1 cellular context compared by ENCODE assay signal in the genomic region with DNA sequence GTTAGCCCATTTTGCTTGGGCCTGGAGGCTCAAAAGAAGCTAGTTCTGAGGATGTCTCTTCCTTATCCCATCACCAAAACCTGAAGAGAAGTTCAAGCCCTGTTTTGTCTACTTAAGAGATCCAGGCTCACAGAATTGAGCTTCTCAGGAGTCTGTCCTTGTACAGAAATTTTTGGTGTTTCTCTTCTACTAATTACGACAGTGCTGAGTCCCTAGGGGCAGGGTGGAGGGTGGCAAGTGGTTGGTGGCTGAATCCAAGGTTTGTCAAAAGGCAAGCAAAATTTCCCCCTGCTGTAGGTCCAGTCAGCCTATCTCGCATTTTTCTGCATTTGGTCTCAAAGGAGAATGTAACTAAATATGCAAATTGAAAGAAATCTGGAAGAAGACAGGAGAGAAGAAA.
TF ChIP-seq lines count a peak whose summit lies in the region.

No MANE protein-coding gene starts in this region.

TF ChIP-seq in HepG2, 621 proteins besides CTCF, POLR2A, EP300 and RAD21 (continued from another document):
- TF ChIP-seq, protein P1, sequence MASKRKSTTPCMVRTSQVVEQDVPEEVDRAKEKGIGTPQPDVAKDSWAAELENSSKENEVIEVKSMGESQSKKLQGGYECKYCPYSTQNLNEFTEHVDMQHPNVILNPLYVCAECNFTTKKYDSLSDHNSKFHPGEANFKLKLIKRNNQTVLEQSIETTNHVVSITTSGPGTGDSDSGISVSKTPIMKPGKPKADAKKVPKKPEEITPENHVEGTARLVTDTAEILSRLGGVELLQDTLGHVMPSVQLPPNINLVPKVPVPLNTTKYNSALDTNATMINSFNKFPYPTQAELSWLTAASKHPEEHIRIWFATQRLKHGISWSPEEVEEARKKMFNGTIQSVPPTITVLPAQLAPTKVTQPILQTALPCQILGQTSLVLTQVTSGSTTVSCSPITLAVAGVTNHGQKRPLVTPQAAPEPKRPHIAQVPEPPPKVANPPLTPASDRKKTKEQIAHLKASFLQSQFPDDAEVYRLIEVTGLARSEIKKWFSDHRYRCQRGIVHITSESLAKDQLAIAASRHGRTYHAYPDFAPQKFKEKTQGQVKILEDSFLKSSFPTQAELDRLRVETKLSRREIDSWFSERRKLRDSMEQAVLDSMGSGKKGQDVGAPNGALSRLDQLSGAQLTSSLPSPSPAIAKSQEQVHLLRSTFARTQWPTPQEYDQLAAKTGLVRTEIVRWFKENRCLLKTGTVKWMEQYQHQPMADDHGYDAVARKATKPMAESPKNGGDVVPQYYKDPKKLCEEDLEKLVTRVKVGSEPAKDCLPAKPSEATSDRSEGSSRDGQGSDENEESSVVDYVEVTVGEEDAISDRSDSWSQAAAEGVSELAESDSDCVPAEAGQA (IDR thresholded peaks at IDR 0.05; ENCODE audit: low read depth) = no peak
- TF ChIP-seq, protein P1 (CRISPR knock-in tag; IDR thresholded peaks at IDR 0.05; ENCODE audit: borderline replicate concordance) = no peak
TF ChIP-seq in HepG2: peak in this region for 2.
